ENCODE assay signal across 9 cellular contexts in genomic region chr10:23157691-23158369, GRCh38. TPM values are rescaled to one million over a fixed set of nuclear protein-coding genes. Genes with fewer than 3 reads are reported as not detected.
DNase-seq lines count a peak whose midpoint lies in the region; ATAC-seq, FAIRE-seq and TF ChIP-seq lines count a peak whose summit lies in the region.
"Had no signal": no experiment of that assay in that cellular context is flagged by ENCODE, and none has a peak within 500 bp of the region (broad histone marks: within the 10 kb centered on the region; RNA-seq: fewer than 3 reads in every experiment).

No MANE protein-coding gene starts in this region.

- H3K27me3 ChIP-seq in HCT116 (ENCODE audit: insufficient read depth, low read length) (peaks cover 4% of the 10 kb centered on the region; the same call in 1 of the 2 replicates), adrenal gland (no peaks in the 10 kb centered on the region), HepG2 (ENCODE audit: control insufficient read depth in 1 of 2, insufficient read depth in 2 of 2, low read length in 2 of 2) (peaks cover 2 to 8% of the 10 kb centered on the region in 2 experiments; a peak in 2 of 5 replicates)

- H3K36me3 ChIP-seq in HCT116 (ENCODE audit: control insufficient read depth in 1 of 2, insufficient read depth in 2 of 2, low read length in 2 of 2) (no peaks in the 10 kb centered on the region), adrenal gland (replicated peaks in 1 of 2) (no peaks in the 10 kb centered on the region), HepG2 (replicated peaks in 1 of 2; ENCODE audit: control insufficient read depth in 1 of 2, insufficient read depth in 2 of 2, low read length in 2 of 2) (no peaks in the 10 kb centered on the region)

- WGBS in adrenal gland, 4 donors = 35 to 45% (median 41%) methylated on average over 11 to 12 of the region's 12 CpGs
- 49% methylated on average over 11 of the region's 12 CpGs for WGBS in HepG2 (ENCODE audit: low lambda C conversion rate)

- no TSS peak for BruUV-seq in HCT116 (replicated peaks; lab: Mats Ljungman, UMichigan)
- no TSS peak for BruUV-seq in HepG2 (replicated peaks; lab: Mats Ljungman, UMichigan)

- FAIRE-seq in HepG2 (lab: Jason Lieb, UNC) = peak; percentile 32
- FAIRE-seq: endometrium had no signal

- H3K79me2 ChIP-seq in HCT116 (ENCODE audit: insufficient read depth, low read length) (no peaks in the 10 kb centered on the region), HepG2 (ENCODE audit: insufficient read depth, low read length) (no peaks in the 10 kb centered on the region)

- POLR2A ChIA-PET in HCT116 (lab: Charles Lee) (no interaction called here), HepG2 (lab: Yijun Ruan, JAX) (no interaction called here)

- no peak for TF ChIP-seq RAD21 in HCT116 (IDR thresholded peaks at IDR 0.05; ENCODE audit: low read depth)
- TF ChIP-seq RAD21 in HepG2 (CRISPR knock-in tag; IDR thresholded peaks at IDR 0.05) = no peak

- no peak for TF ChIP-seq POLR2A in HCT116 (IDR thresholded peaks at IDR 0.05; ENCODE audit: borderline replicate concordance, extremely low read depth, insufficient read depth, insufficient read length)
- no peak for TF ChIP-seq POLR2A in adrenal gland (IDR thresholded peaks at IDR 0.05)
- no peak for TF ChIP-seq POLR2A in HepG2 (IDR thresholded peaks at IDR 0.05; ENCODE audit: insufficient read depth in 1 of 2, low read depth in 2 of 2, low read length in 2 of 2)

- peak; percentile 5 for DNase-seq in stimulated activated CD4-positive, alpha-beta T cell treated with anti-CD3 and anti-CD28 coated beads, Interleukin-4, amount 100 ng/mL, for 24 hours
- no peak for DNase-seq in stimulated activated CD4-positive, alpha-beta T cell treated with anti-CD3 and anti-CD28 coated beads, Interleukin-1b, Interleukin-23, amount 100 ng/mL, for 48 hours
- DNase-seq in HCT116 (ENCODE audit: low read depth, low spot score) = peak; percentile 41
- DNase-seq in NCI-H1105 treated with DMSO at 0.1 percent for 48 hours (lab: John Stamatoyannopoulos, UW) = peak; percentile 54
- peak in 5 of 7 donors; percentile 23 to 51 (median 34) for DNase-seq in adrenal gland
- peak; percentile 63 for DNase-seq in HepG2 (ENCODE audit: low spot score)
- no peak for DNase-seq in cerebellum (ENCODE audit: low spot score)

- H3K9ac ChIP-seq in HCT116 (ENCODE audit: low read length) (no peak overlapping the region), HepG2 (ENCODE audit: insufficient read depth, low read depth, low read length) (no peak overlapping the region)

- in situ Hi-C loops in HepG2 (cut with HindIII; ENCODE audit: extremely low pct_ligation_motif_present, low pct_unique_long_range_greater_than_20kb) = loop anchor here (5.0 to 25.0 kb wide), 3 partner anchors 134 to 529 kb away; no protein-coding TSS in a partner anchor

- H2AFZ ChIP-seq in HCT116 (ENCODE audit: low read depth, low read length, poor library complexity, severe bottlenecking) (no peak overlapping the region), HepG2 (ENCODE audit: low read length) (no peak overlapping the region)

- intact Hi-C loops in HCT116 (cut with micrococcal nuclease) (loop anchor here (1.0 to 10.0 kb wide), 10 partner anchors 131 to 1399 kb away; no protein-coding TSS in a partner anchor), adrenal gland (cut with DNase I) (no loop called here), HepG2 (cut with micrococcal nuclease; ENCODE audit: unreplicated experiment) (loop anchor here (2.0 to 5.0 kb wide), 4 partner anchors 61 to 545 kb away; partner anchors contain the start of gene MSRB2)

- RAD21 ChIA-PET in HCT116 (lab: Charles Lee; ENCODE audit: low non-redundant PET in 1 of 2, low total read pairs in 2 of 2, uncharacterized antibody in 2 of 2, unreplicated experiment in 2 of 2) = interaction anchor here (0.7 to 0.9 kb wide), 4 partner anchors 133 to 157 kb away, joined by 3 to 4 read pairs (median 4); no protein-coding TSS in a partner anchor

- H3K9me2 ChIP-seq in HCT116 (ENCODE audit: insufficient read depth) = no peaks in the 10 kb centered on the region

- H4K20me1 ChIP-seq in HCT116 (ENCODE audit: insufficient read depth) (no peaks in the 10 kb centered on the region), HepG2 (ENCODE audit: insufficient read depth, low read length) (no peaks in the 10 kb centered on the region; the same call in 1 of the 2 replicates)

- TF ChIP-seq CTCF in HCT116 (IDR thresholded peaks at IDR 0.05 in 2 of 3, conservative IDR thresholded peaks at IDR 0.05 in 1 of 3; ENCODE audit: borderline replicate concordance in 1 of 3, insufficient read depth in 1 of 3, low read depth in 2 of 3, low read length in 2 of 3) (peak in 1 of 3 experiments; percentile 9; a peak in 1 of 6 replicates), adrenal gland (IDR thresholded peaks at IDR 0.05) (no peak), HepG2 (CRISPR knock-in tag; IDR thresholded peaks at IDR 0.05) (no peak)

- no peak for TF ChIP-seq EP300 in HepG2 (IDR thresholded peaks at IDR 0.05; ENCODE audit: low read depth in 2 of 2, low read length in 2 of 2)
- no peak for TF ChIP-seq EP300 in HepG2 (CRISPR knock-in tag; IDR thresholded peaks at IDR 0.05; ENCODE audit: borderline replicate concordance)

- H3K4me3 ChIP-seq in HCT116 (replicated peaks in 1 of 2; ENCODE audit: low read depth in 1 of 2, low read length in 2 of 2) = no peak overlapping the region
- H3K4me3 ChIP-seq in adrenal gland = no peak overlapping the region
- H3K4me3 ChIP-seq in HepG2 (replicated peaks in 1 of 3; ENCODE audit: insufficient read depth in 1 of 3, low read depth in 2 of 3, low read length in 3 of 3) = no peak overlapping the region

- ATAC-seq in HCT116 (peak; percentile 85), HepG2 (peak; percentile 82), GM21737 (IDR thresholded peaks at IDR 0.05; ENCODE audit: unreplicated experiment) (no peak)

- H3K4me2 ChIP-seq in HCT116 (ENCODE audit: low read length) (peak overlapping the region; percentile 30), HepG2 (ENCODE audit: low read depth, low read length) (peak overlapping the region; percentile 27; the same call in 1 of the 2 replicates)

- H3K27ac ChIP-seq in HCT116 (ENCODE audit: low read depth, low read length) (no peak overlapping the region), adrenal gland (no peak overlapping the region), HepG2 (ENCODE audit: extremely low read length, insufficient read depth, low read length) (no peak overlapping the region)

- H3K4me1 ChIP-seq in HCT116 (ENCODE audit: control insufficient read depth in 1 of 2, insufficient read depth in 2 of 2, low read length in 2 of 2) (peaks cover 0 to 10% of the 10 kb centered on the region in 2 experiments; a peak in 2 of 4 replicates), adrenal gland (replicated peaks in 1 of 2) (peaks cover 0 to 7% of the 10 kb centered on the region in 2 donors), HepG2 (ENCODE audit: insufficient read depth, low read length) (peaks cover 10% of the 10 kb centered on the region)

- CTCF ChIA-PET in HCT116 (lab: Charles Lee) = interaction anchor here (0.8 to 4.8 kb wide), 14 partner anchors 10 to 1164 kb away, joined by 3 to 78 read pairs (median 4); no protein-coding TSS in a partner anchor
- CTCF ChIA-PET in HepG2 (lab: Yijun Ruan, JAX; ENCODE audit: low intra/inter-chr PET ratio, low total read pairs) = interaction anchor here (0.8 to 6.5 kb wide), 4 partner anchors 132 to 545 kb away, joined by 3 to 157 read pairs (median 8); no protein-coding TSS in a partner anchor

- H3K9me3 ChIP-seq in HCT116 (ENCODE audit: control insufficient read depth in 1 of 2, insufficient read depth in 1 of 2, low read depth in 1 of 2, low read length in 2 of 2) = no peaks in the 10 kb centered on the region
- no peaks in the 10 kb centered on the region for H3K9me3 ChIP-seq in adrenal gland (replicated peaks in 1 of 3)
- no peaks in the 10 kb centered on the region for H3K9me3 ChIP-seq in HepG2 (ENCODE audit: low read length)

TF ChIP-seq in HCT116, 20 proteins besides CTCF, POLR2A, EP300 and RAD21:
- TF ChIP-seq JUND (IDR thresholded peaks at IDR 0.05) (0 out of 2 replicates have a peak, but pooled peaks have one; percentile 15), EZH2 (IDR thresholded peaks at IDR 0.05) (no peak)

TF ChIP-seq in HepG2, 621 proteins besides CTCF, POLR2A, EP300 and RAD21 (continues in another document):
- TF ChIP-seq, protein P1, sequence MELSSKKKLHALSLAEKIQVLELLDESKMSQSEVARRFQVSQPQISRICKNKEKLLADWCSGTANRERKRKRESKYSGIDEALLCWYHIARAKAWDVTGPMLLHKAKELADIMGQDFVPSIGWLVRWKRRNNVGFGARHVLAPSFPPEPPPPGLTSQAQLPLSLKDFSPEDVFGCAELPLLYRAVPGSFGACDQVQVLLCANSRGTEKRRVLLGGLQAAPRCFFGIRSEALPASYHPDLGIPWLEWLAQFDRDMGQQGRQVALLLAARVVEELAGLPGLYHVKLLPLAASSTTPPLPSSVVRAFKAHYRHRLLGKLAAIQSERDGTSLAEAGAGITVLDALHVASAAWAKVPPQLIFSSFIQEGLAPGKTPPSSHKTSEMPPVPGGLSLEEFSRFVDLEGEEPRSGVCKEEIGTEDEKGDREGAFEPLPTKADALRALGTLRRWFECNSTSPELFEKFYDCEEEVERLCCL (CRISPR knock-in tag; IDR thresholded peaks at IDR 0.05; ENCODE audit: borderline replicate concordance) = no peak

RNA-seq across cellular contexts. Expression of gene PTF1A, which starts 34.3 kb away (rescaled TPM):
- total RNA-seq in HCT116 (2021; ENCODE audit: unreplicated experiment) = not detected
- polyA plus RNA-seq in HCT116 (2012) = not detected in 2 replicates
- total RNA-seq in adrenal gland = not detected
- polyA plus RNA-seq in adrenal gland = not detected
- total RNA-seq in HepG2 (2016; rRNA removed; fragmentation: Illumina TruSeq; extraction: Trizol) = not detected in 2 replicates
- not detected in 2 replicates for total RNA-seq in HepG2 (2016; cell fraction: cytosol; rRNA removed; fragmentation: Illumina TruSeq; extraction: Trizol; ENCODE audit: low read depth)
- total RNA-seq in HepG2 (2016; cell fraction: insoluble cytoplasmic fraction; rRNA removed; fragmentation: Illumina TruSeq; extraction: Trizol) = not detected in 2 replicates
- total RNA-seq in HepG2 (2016; cell fraction: membrane; rRNA removed; fragmentation: Illumina TruSeq; extraction: Trizol) = not detected in 2 replicates
- total RNA-seq in HepG2 (2016; cell fraction: nucleus; rRNA removed; fragmentation: Illumina TruSeq; extraction: Trizol) = not detected in 2 replicates
- polyA plus RNA-seq in HepG2 (2011; rRNA removed) = not detected in 2 replicates
- not detected in 2 replicates for polyA plus RNA-seq in HepG2 (2011; cell fraction: cytosol; rRNA removed)
- not detected in 2 replicates for polyA plus RNA-seq in HepG2 (2011; cell fraction: nucleus; rRNA removed)
- not detected in 2 replicates for polyA plus RNA-seq in HepG2 (2012)
- polyA plus RNA-seq in HepG2 (2016; cell fraction: cytosol; fragmentation: Illumina TruSeq; extraction: Trizol; ENCODE audit: low read depth) = not detected in 2 replicates
- not detected in 2 replicates for polyA plus RNA-seq in HepG2 (2016; cell fraction: insoluble cytoplasmic fraction; fragmentation: Illumina TruSeq; extraction: Trizol; ENCODE audit: low read depth)
- polyA plus RNA-seq in HepG2 (2016; cell fraction: membrane; fragmentation: Illumina TruSeq; extraction: Trizol; ENCODE audit: low read depth) = not detected in 2 replicates
- polyA plus RNA-seq in HepG2 (2016; cell fraction: nucleus; fragmentation: Illumina TruSeq; extraction: Trizol; ENCODE audit: insufficient read depth, low read depth) = not detected in 2 replicates
- not detected in 2 replicates for polyA minus RNA-seq in HepG2 (2011; rRNA and poly(A)+ RNA removed; ENCODE audit: low replicate concordance)
- not detected in 2 replicates for polyA minus RNA-seq in HepG2 (2011; cell fraction: cytosol; rRNA and poly(A)+ RNA removed)
- not detected in 2 replicates for polyA minus RNA-seq in HepG2 (2011; cell fraction: nucleus; rRNA and poly(A)+ RNA removed)
- total RNA-seq in cerebellum = 4.4 TPM

Comparison
In these comparisons a context has a peak if more than half of its experiments do, and no peak if none do; other contexts are left out.
1. DNase-seq: peak in stimulated activated CD4-positive, alpha-beta T cell treated with anti-CD3 and anti-CD28 coated beads, Interleukin-4, amount 100 ng/mL, for 24 hours (single experiment), HCT116 (single experiment), NCI-H1105 treated with DMSO at 0.1 percent for 48 hours (single experiment), adrenal gland (5 of 7) and HepG2 (single experiment); none in stimulated activated CD4-positive, alpha-beta T cell treated with anti-CD3 and anti-CD28 coated beads, Interleukin-1b, Interleukin-23, amount 100 ng/mL, for 48 hours (single experiment) and cerebellum (single experiment).
2. intact Hi-C loops: an anchor here in HCT116 (1.0 to 10.0 kb wide) and HepG2 (2.0 to 5.0 kb wide); none called in adrenal gland.